Comparison of ENCODE assay signal across 27 cellular contexts in genomic region chr19:30150626-30151025, GRCh38.
"Had no signal": no experiment of that assay in that cellular context is flagged by ENCODE, and none has a peak within 500 bp of the region (broad histone marks: within the 10 kb centered on the region; RNA-seq: fewer than 3 reads in every experiment).

No MANE protein-coding gene starts in this region.

- H3K27ac ChIP-seq: breast epithelium, heart left ventricle, pancreas, prostate gland, sigmoid colon, suprapubic skin, tibial artery, upper lobe of right lung had no signal

- H3K4me1 Mint-ChIP-seq: activated CD4-positive, alpha-beta memory T cell treated with anti-CD3 and anti-CD28 coated beads, Interleukin-2, amount 10 ng/mL, durations not matched to agents 7 days and 5 days; activated CD8-positive, alpha-beta memory T cell treated with anti-CD3 and anti-CD28 coated beads, Interleukin-2, amount 10 ng/mL, durations not matched to agents 7 days and 5 days; central memory CD8-positive, alpha-beta T cell; immature natural killer cell; mesothelial cell of epicardium had no signal

- H3K4me3 Mint-ChIP-seq: activated CD4-positive, alpha-beta memory T cell treated with anti-CD3 and anti-CD28 coated beads, Interleukin-2, amount 10 ng/mL, durations not matched to agents 7 days and 5 days; activated CD8-positive, alpha-beta memory T cell treated with anti-CD3 and anti-CD28 coated beads, Interleukin-2, amount 10 ng/mL, durations not matched to agents 7 days and 5 days; central memory CD8-positive, alpha-beta T cell; immature natural killer cell; mesothelial cell of epicardium; naive B cell; nephron progenitor cell had no signal

- H3K36me3 ChIP-seq: breast epithelium, heart left ventricle, pancreas, prostate gland, sigmoid colon, suprapubic skin, tibial artery, upper lobe of right lung had no signal

- H3K4me3 ChIP-seq: breast epithelium, heart left ventricle, pancreas, prostate gland, sigmoid colon, suprapubic skin, tibial artery, upper lobe of right lung had no signal

- H3K27me3 ChIP-seq: breast epithelium, sigmoid colon had no signal

- ATAC-seq: activated CD8-positive, alpha-beta memory T cell treated with anti-CD3 and anti-CD28 coated beads, Interleukin-2, amount 10 ng/mL, durations not matched to agents 7 days and 5 days; heart left ventricle; left colon; pancreas; upper lobe of right lung had no signal

- H3K27ac Mint-ChIP-seq: activated CD4-positive, alpha-beta memory T cell treated with anti-CD3 and anti-CD28 coated beads, Interleukin-2, amount 10 ng/mL, durations not matched to agents 7 days and 5 days; activated CD8-positive, alpha-beta memory T cell treated with anti-CD3 and anti-CD28 coated beads, Interleukin-2, amount 10 ng/mL, durations not matched to agents 7 days and 5 days; activated naive CD4-positive, alpha-beta T cell treated with anti-CD3 and anti-CD28 coated beads, Interleukin-2, amount 50 U/mL, for 72 hours; mesothelial cell of epicardium; nephron progenitor cell had no signal

- H3K9me3 ChIP-seq: breast epithelium, heart left ventricle, pancreas, prostate gland, sigmoid colon, suprapubic skin, tibial artery, upper lobe of right lung had no signal

- H3K27me3 Mint-ChIP-seq: activated CD4-positive, alpha-beta memory T cell treated with anti-CD3 and anti-CD28 coated beads, Interleukin-2, amount 10 ng/mL, durations not matched to agents 7 days and 5 days; activated CD8-positive, alpha-beta memory T cell treated with anti-CD3 and anti-CD28 coated beads, Interleukin-2, amount 10 ng/mL, durations not matched to agents 7 days and 5 days had no signal

- DNase-seq: activated CD4-positive, alpha-beta memory T cell treated with anti-CD3 and anti-CD28 coated beads, Interleukin-2, amount 10 ng/mL, durations not matched to agents 7 days and 5 days; activated CD4-positive, alpha-beta T cell treated with anti-CD3 and anti-CD28 coated beads for 4 hours; activated CD4-positive, CD25-positive, alpha-beta regulatory T cell; activated CD8-positive, alpha-beta memory T cell treated with anti-CD3 and anti-CD28 coated beads, Interleukin-2, amount 10 ng/mL, durations not matched to agents 7 days and 5 days; activated naive CD4-positive, alpha-beta T cell; activated T-cell treated with anti-CD3 and anti-CD28 coated beads, Interleukin-2, amount 50 U/mL, for 48 hours; effector memory CD4-positive, alpha-beta T cell; heart left ventricle; immature natural killer cell; kidney; left colon; mammary epithelial cell; naive B cell; nephron progenitor cell; sigmoid colon; small intestine; stimulated activated CD4-positive, alpha-beta T cell treated with anti-CD3 and anti-CD28 coated beads, Interleukin-2, amount 100 ng/mL, for 24 hours; stimulated activated naive CD4-positive, alpha-beta T cell; tibial artery; upper lobe of right lung had no signal

- H3K36me3 Mint-ChIP-seq: activated CD8-positive, alpha-beta memory T cell treated with anti-CD3 and anti-CD28 coated beads, Interleukin-2, amount 10 ng/mL, durations not matched to agents 7 days and 5 days; activated naive CD4-positive, alpha-beta T cell treated with anti-CD3 and anti-CD28 coated beads, Interleukin-2, amount 50 U/mL, for 72 hours; immature natural killer cell; mesothelial cell of epicardium; naive B cell had no signal

- H3K4me1 ChIP-seq: breast epithelium, heart left ventricle, pancreas, prostate gland, sigmoid colon, suprapubic skin, tibial artery, upper lobe of right lung had no signal

- H3K9me3 Mint-ChIP-seq: activated CD4-positive, alpha-beta memory T cell treated with anti-CD3 and anti-CD28 coated beads, Interleukin-2, amount 10 ng/mL, durations not matched to agents 7 days and 5 days; activated naive CD4-positive, alpha-beta T cell treated with anti-CD3 and anti-CD28 coated beads, Interleukin-2, amount 50 U/mL, for 72 hours; central memory CD8-positive, alpha-beta T cell; immature natural killer cell; mesothelial cell of epicardium; nephron progenitor cell had no signal
